28 cellular contexts compared by ENCODE assay signal in the genomic region with DNA sequence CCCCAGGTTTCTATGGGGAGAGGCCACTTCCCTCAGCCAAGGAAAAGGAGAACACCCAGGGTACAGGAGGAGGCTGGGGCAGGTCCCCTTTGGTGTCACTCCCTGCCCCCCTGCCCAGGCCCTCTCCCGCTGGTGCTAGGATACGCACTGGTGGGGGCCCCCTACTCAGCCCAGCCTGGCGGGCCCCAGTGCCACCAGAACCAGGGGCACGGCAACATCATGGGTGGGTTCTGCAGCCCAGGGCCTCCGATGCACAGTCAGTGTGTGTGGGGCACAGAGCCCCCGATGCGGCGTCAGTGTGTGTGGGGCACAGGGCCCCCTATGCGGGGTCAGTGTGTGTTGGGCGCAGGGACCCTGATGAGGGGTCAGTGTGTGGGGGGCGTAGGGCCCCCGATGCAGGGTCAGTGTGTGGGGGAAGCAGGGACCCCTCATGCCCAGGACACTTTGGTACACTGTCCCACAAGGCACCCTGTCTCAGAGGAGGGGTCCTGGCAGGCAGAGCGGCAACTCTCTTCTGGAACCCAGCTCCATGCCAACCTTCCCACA. TPM values are rescaled to one million over a fixed set of nuclear protein-coding genes. Genes with fewer than 3 reads are reported as not detected.
"Had no signal": no experiment of that assay in that cellular context is flagged by ENCODE, and none has a peak within 500 bp of the region (broad histone marks: within the 10 kb centered on the region; RNA-seq: fewer than 3 reads in every experiment).

No MANE protein-coding gene starts in this region.

- H3K9me3 Mint-ChIP-seq: effector memory CD8-positive, alpha-beta T cell had no signal

- H3K4me3 Mint-ChIP-seq: effector memory CD8-positive, alpha-beta T cell; mesothelial cell of epicardium; naive B cell; nephron progenitor cell; stimulated activated naive B cell treated with anti-CD40 and anti-IgM and Interleukin-4, amounts not matched to agents 10 μg/mL and 1 μg/mL and 100 μg/mL, for 72 hours had no signal

- H3K4me3 ChIP-seq: esophagus squamous epithelium, heart right ventricle, lung, mucosa of descending colon, pancreas, right lobe of liver, smooth muscle cell, stomach, thyroid gland had no signal

- H3K4me1 Mint-ChIP-seq: mesothelial cell of epicardium; naive B cell; nephron progenitor cell; stimulated activated naive B cell treated with anti-CD40 and anti-IgM and Interleukin-4, amounts not matched to agents 10 μg/mL and 1 μg/mL and 100 μg/mL, for 72 hours had no signal

- H3K9me3 ChIP-seq: pancreas, right lobe of liver, thyroid gland had no signal

- H3K27ac Mint-ChIP-seq: effector memory CD8-positive, alpha-beta T cell; mesothelial cell of epicardium; nephron progenitor cell; stimulated activated naive B cell treated with anti-CD40 and anti-IgM and Interleukin-4, amounts not matched to agents 10 μg/mL and 1 μg/mL and 100 μg/mL, for 72 hours had no signal

- H3K4me1 ChIP-seq: esophagus squamous epithelium, pancreas, right lobe of liver, thyroid gland had no signal

- H3K27ac ChIP-seq: esophagus squamous epithelium, heart right ventricle, pancreas, right lobe of liver, stomach, thyroid gland had no signal

- H3K27me3 ChIP-seq: pancreas, right lobe of liver, thyroid gland had no signal

- DNase-seq: cerebellar nuclear complex; cortex of kidney; esophagus squamous epithelium; foreskin melanocyte; glutamatergic neuron; mesenchymal stem cell; naive B cell; nephron progenitor cell; occipital lobe; retina; right lobe of liver; stimulated activated naive B cell treated with anti-CD40 and anti-IgM and Interleukin-4, amounts not matched to agents 10 μg/mL and 1 μg/mL and 100 μg/mL, for 72 hours; stomach; thyroid gland had no signal

- H3K4me2 ChIP-seq: smooth muscle cell had no signal

- H3K36me3 ChIP-seq: esophagus squamous epithelium, heart right ventricle, pancreas, right lobe of liver, stomach, thyroid gland had no signal

- ATAC-seq: effector memory CD8-positive, alpha-beta T cell; mucosa of descending colon had no signal

RNA-seq across cellular contexts. Expression of a gene that starts 23.1 kb away (rescaled TPM):
- total RNA-seq: dermis microvascular lymphatic vessel endothelial cell, esophagus squamous epithelium, heart right ventricle, liver, lung, mesothelial cell of epicardium, mucosa of descending colon, occipital lobe, pancreas, posterior vena cava, pulmonary artery endothelial cell, right lobe of liver, smooth muscle cell, stomach, subcutaneous adipose tissue, temporal lobe, thyroid gland had no signal
- polyA plus RNA-seq: heart right ventricle, keratinocyte, liver, lung, pancreas, smooth muscle cell, stomach had no signal

RNA-seq across cellular contexts. Expression of a gene that starts 44.4 kb away (rescaled TPM):
- total RNA-seq: dermis microvascular lymphatic vessel endothelial cell, esophagus squamous epithelium, heart right ventricle, liver, lung, mesothelial cell of epicardium, mucosa of descending colon, occipital lobe, pancreas, posterior vena cava, pulmonary artery endothelial cell, right lobe of liver, smooth muscle cell, stomach, subcutaneous adipose tissue, temporal lobe, thyroid gland had no signal
- polyA plus RNA-seq: heart right ventricle, keratinocyte, liver, lung, pancreas, smooth muscle cell, stomach had no signal
